In the genomic region with DNA sequence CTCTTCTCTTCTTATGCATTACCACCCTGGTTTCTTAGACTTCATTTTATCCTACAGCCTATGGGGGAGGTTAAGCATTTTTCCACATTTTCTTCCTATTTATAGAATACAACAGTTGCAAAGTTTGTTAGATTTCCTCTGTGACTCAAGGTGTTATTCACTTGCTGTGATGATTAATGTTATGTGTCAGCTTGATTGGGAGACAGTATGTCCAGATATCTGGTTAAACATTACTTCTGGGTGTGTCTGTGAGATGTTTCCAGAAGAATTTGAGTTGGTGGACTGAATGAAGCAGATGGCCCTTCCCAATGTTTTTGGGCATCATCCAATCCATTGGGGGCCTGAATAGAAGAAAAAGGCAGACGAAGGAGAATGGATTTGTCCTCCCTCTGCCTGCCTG, we compare ENCODE assay signal across 27 cellular contexts.
DNase-seq lines count a peak whose midpoint lies in the region; ATAC-seq, FAIRE-seq and TF ChIP-seq lines count a peak whose summit lies in the region.
"Had no signal": no experiment of that assay in that cellular context is flagged by ENCODE, and none has a peak within 500 bp of the region (broad histone marks: within the 10 kb centered on the region; RNA-seq: fewer than 3 reads in every experiment).

No MANE protein-coding gene starts in this region.

- H3K36me3 ChIP-seq in bronchial epithelial cell (ENCODE audit: control insufficient read depth, insufficient read depth, low read length) (no peaks in the 10 kb centered on the region), A673 (ENCODE audit: insufficient read depth, low read length, poor library complexity, severe bottlenecking) (no peaks in the 10 kb centered on the region)
- H3K36me3 ChIP-seq: adrenal gland, tibial artery had no signal

- no TSS peak for BruUV-seq in A673 (replicated peaks; lab: Mats Ljungman, UMichigan)

- POLR2A ChIA-PET in A549 (lab: Yijun Ruan, JAX) (no interaction called here), A673 (lab: Charles Lee; ENCODE audit: low non-redundant PET) (no interaction called here)
- POLR2A ChIA-PET in activated CD4-positive, alpha-beta T cell treated with anti-CD3 and anti-CD28 coated beads, Interleukin-2, amount 10 ng/mL, durations not matched to agents 7 days and 5 days (lab: Charles Lee): no interaction called here

- no peaks in the 10 kb centered on the region for H3K36me3 Mint-ChIP-seq in activated CD4-positive, alpha-beta T cell treated with anti-CD3 and anti-CD28 coated beads, Interleukin-2, amount 10 ng/mL, durations not matched to agents 7 days and 5 days (ENCODE audit: low read depth)

- TF ChIP-seq CTCF in A549 (IDR thresholded peaks at IDR 0.05) (no peak), bronchial epithelial cell (IDR thresholded peaks at IDR 0.05; ENCODE audit: insufficient read depth, low read length, severe bottlenecking) (no peak), A673 (conservative IDR thresholded peaks at IDR 0.05; ENCODE audit: low read depth, low read length) (no peak)

- no peaks in the 10 kb centered on the region for H3K4me1 Mint-ChIP-seq in activated CD4-positive, alpha-beta T cell treated with anti-CD3 and anti-CD28 coated beads, Interleukin-2, amount 10 ng/mL, durations not matched to agents 7 days and 5 days

- CTCF ChIA-PET in A549 (lab: Yijun Ruan, JAX) (no interaction called here), A673 (lab: Charles Lee) (no interaction called here)
- CTCF ChIA-PET in activated CD4-positive, alpha-beta T cell treated with anti-CD3 and anti-CD28 coated beads, Interleukin-2, amount 10 ng/mL, durations not matched to agents 7 days and 5 days (lab: Charles Lee): no interaction called here

- peak; percentile 64 to 76; a peak in 4 of 6 replicates for ATAC-seq in A549
- ATAC-seq: K562 had no signal

- no peak for TF ChIP-seq EP300 in A549 (IDR thresholded peaks at IDR 0.05)

- no peaks in the 10 kb centered on the region for H3K27me3 Mint-ChIP-seq in activated CD4-positive, alpha-beta T cell treated with anti-CD3 and anti-CD28 coated beads, Interleukin-2, amount 10 ng/mL, durations not matched to agents 7 days and 5 days
- H3K27me3 Mint-ChIP-seq: stimulated activated naive CD8-positive, alpha-beta T cell treated with anti-CD3 and anti-CD28 coated beads, Interleukin-15, Interleukin-2, amounts not matched to agents 100 ng/mL and 50 ng/mL, for 24 hours had no signal

- peak overlapping the region; percentile 33 for H3K4me2 ChIP-seq in A549

- TF ChIP-seq POLR2A in A549 (IDR thresholded peaks at IDR 0.05; ENCODE audit: low read length): no peak

- TF ChIP-seq RAD21 in A549 (conservative IDR thresholded peaks at IDR 0.05 in 1 of 2, IDR thresholded peaks at IDR 0.05 in 1 of 2): no peak

- H3K27ac ChIP-seq in A549 (peak overlapping the region; percentile 48 to 60; a peak in 4 of 6 replicates), A673 (ENCODE audit: low read depth, low read length, poor library complexity, severe bottlenecking) (no peak overlapping the region)
- H3K27ac ChIP-seq: adrenal gland, C4-2B, tibial artery had no signal

- intact Hi-C loops in A673 (cut with micrococcal nuclease; ENCODE audit: unreplicated experiment): no loop called here

- DNase-seq in A549 (ENCODE audit: low read depth in 1 of 2, low spot score in 1 of 2) (peak; percentile 3 to 42), M059J (ENCODE audit: low read depth) (peak; percentile 57), bronchial epithelial cell (ENCODE audit: low read depth) (peak; percentile 94), kidney glomerular epithelial cell (lab: John Stamatoyannopoulos, UW) (peak; percentile 85), NCI-H146 treated with DMSO at 0.1 percent for 48 hours (lab: John Stamatoyannopoulos, UW; ENCODE audit: unreplicated experiment) (no peak), D341Med (ENCODE audit: low spot score) (no peak), A673 (ENCODE audit: low spot score) (no peak)
- DNase-seq in activated CD4-positive, alpha-beta T cell treated with anti-CD3 and anti-CD28 coated beads, Interleukin-2, amount 10 ng/mL, durations not matched to agents 7 days and 5 days: no peak
- DNase-seq: activated CD4-positive, alpha-beta T cell treated with anti-CD3 and anti-CD28 coated beads for 1 hour; activated naive CD4-positive, alpha-beta T cell; activated T-cell treated with anti-CD3 and anti-CD28 coated beads, Interleukin-2, amount 50 U/mL, for 1 hour; adrenal gland; dermis blood vessel endothelial cell; foreskin fibroblast; kidney; NCI-H1694; NCI-H526 treated with DMSO at 0.1 percent for 48 hours; nucleus accumbens; Right ventricle myocardium superior; stimulated activated CD4-positive, alpha-beta T cell treated with anti-CD3 and anti-CD28 coated beads, Interleukin-4, amount 100 ng/mL, for 24 hours; T-helper 1 cell; tibial artery had no signal

- H3K4me1 ChIP-seq in A549 (peaks cover 25% of the 10 kb centered on the region; the same call in 2 of the 3 replicates), A673 (ENCODE audit: insufficient read depth, low read length, poor library complexity, severe bottlenecking) (no peaks in the 10 kb centered on the region)
- H3K4me1 ChIP-seq: adrenal gland, tibial artery had no signal

- H3K4me3 ChIP-seq in A549 (no peak overlapping the region), bronchial epithelial cell (ENCODE audit: low read depth, low read length) (no peak overlapping the region), A673 (ENCODE audit: low read depth, low read length, poor library complexity, severe bottlenecking) (no peak overlapping the region)
- H3K4me3 ChIP-seq: adrenal gland, K562, tibial artery had no signal

- no peak overlapping the region for H3K4me3 Mint-ChIP-seq in activated CD4-positive, alpha-beta T cell treated with anti-CD3 and anti-CD28 coated beads, Interleukin-2, amount 10 ng/mL, durations not matched to agents 7 days and 5 days
- H3K4me3 Mint-ChIP-seq: stimulated activated naive CD8-positive, alpha-beta T cell treated with anti-CD3 and anti-CD28 coated beads, Interleukin-15, Interleukin-2, amounts not matched to agents 100 ng/mL and 50 ng/mL, for 24 hours had no signal

- peaks cover 12% of the 10 kb centered on the region for H3K9me3 Mint-ChIP-seq in activated CD4-positive, alpha-beta T cell treated with anti-CD3 and anti-CD28 coated beads, Interleukin-2, amount 10 ng/mL, durations not matched to agents 7 days and 5 days

- H3K27me3 ChIP-seq in bronchial epithelial cell (ENCODE audit: control insufficient read depth, insufficient read depth, low read length): no peaks in the 10 kb centered on the region
- peaks cover 17% of the 10 kb centered on the region for H3K27me3 ChIP-seq in A673 (replicated peaks; ENCODE audit: insufficient read depth, low read depth, low read length, poor library complexity)
- H3K27me3 ChIP-seq: adrenal gland, tibial artery had no signal

- H3K9me3 ChIP-seq in A549: no peaks in the 10 kb centered on the region
- H3K9me3 ChIP-seq in A673 (ENCODE audit: low read depth, low read length, poor library complexity, severe bottlenecking): no peaks in the 10 kb centered on the region
- H3K9me3 ChIP-seq: tibial artery had no signal

- 0% methylated on average over 1 of the region's 1 CpG for WGBS in A549 (ENCODE audit: missing lambda C conversion rate)

- FAIRE-seq in A549 (lab: Jason Lieb, UNC) (no peak), bronchial epithelial cell (lab: Jason Lieb, UNC) (no peak)
- FAIRE-seq: A204.1, K562, kidney, TTC549 had no signal

- no peak overlapping the region for H3K27ac Mint-ChIP-seq in activated CD4-positive, alpha-beta T cell treated with anti-CD3 and anti-CD28 coated beads, Interleukin-2, amount 10 ng/mL, durations not matched to agents 7 days and 5 days
- H3K27ac Mint-ChIP-seq: stimulated activated naive CD8-positive, alpha-beta T cell treated with anti-CD3 and anti-CD28 coated beads, Interleukin-15, Interleukin-2, amounts not matched to agents 100 ng/mL and 50 ng/mL, for 24 hours had no signal

TF ChIP-seq in A549, 52 proteins besides CTCF, POLR2A, EP300 and RAD21:
- TF ChIP-seq FOSL2 (IDR thresholded peaks at IDR 0.05): peak; percentile 41; the same call in 1 of the 2 replicates
- TF ChIP-seq FOSL2 (CRISPR knock-in tag; IDR thresholded peaks at IDR 0.05): peak; percentile 63
- 0 out of 2 replicates have a peak, but pooled peaks have one; percentile 42 for TF ChIP-seq JUNB (IDR thresholded peaks at IDR 0.05)
- TF ChIP-seq ZFP36 (IDR thresholded peaks at IDR 0.05; ENCODE audit: borderline replicate concordance, partially characterized antibody): no peak
TF ChIP-seq in A549: peak in this region for 2.

Comparison
In these comparisons a context has a peak if more than half of its experiments do, and no peak if none do; other contexts are left out.
1. DNase-seq: peak in A549 (2 of 2), M059J (single experiment), bronchial epithelial cell (single experiment) and kidney glomerular epithelial cell (single experiment); none in NCI-H146 treated with DMSO at 0.1 percent for 48 hours (single experiment), D341Med (single experiment), activated CD4-positive, alpha-beta T cell treated with anti-CD3 and anti-CD28 coated beads, Interleukin-2, amount 10 ng/mL, durations not matched to agents 7 days and 5 days (single experiment) and A673 (single experiment).